In the genomic region with DNA sequence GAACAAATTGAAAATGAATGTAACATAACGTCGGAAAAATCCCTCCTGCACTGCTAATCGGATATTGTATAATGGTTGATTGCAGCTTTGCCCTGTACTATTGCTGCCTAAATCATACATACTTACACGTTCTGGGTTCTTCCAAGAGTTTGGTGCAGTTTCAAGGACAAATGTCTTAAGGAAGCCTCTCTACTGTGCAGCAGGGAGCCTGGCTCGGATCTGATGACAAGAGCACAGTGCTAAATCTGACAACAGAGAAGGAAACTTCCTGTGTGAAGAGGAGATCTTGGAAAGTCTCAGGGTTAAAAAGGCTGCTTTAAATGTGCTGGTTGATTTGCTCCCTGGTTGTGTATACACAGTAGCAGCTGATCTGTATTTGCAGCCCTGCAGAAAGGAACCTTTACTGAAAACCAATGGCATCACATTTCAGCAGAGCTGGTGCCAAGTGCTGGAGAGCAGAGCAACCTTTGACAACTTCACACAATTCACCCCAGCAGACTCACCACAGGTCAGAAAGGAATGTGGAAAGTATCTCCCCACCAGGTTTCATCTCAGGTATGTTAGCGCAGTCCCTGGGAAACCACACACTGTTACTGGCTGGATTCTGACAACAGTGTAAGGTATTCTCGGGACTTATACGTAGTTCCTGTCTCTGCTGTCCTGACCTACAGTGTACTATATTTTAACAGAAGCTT, we compare ENCODE assay signal across 10 cellular contexts.
A peak's percentile ranks its signal among the peaks of the same experiment; 100 is the strongest.
DNase-seq lines count a peak whose midpoint lies in the region; ATAC-seq and TF ChIP-seq lines count a peak whose summit lies in the region.
"Had no signal": no experiment of that assay in that cellular context is flagged by ENCODE, and none has a peak within 500 bp of the region (broad histone marks: within the 10 kb centered on the region; RNA-seq: fewer than 3 reads in every experiment).

No MANE protein-coding gene starts in this region.

- H3K36me3 Mint-ChIP-seq in activated naive CD4-positive, alpha-beta T cell treated with anti-CD3 and anti-CD28 coated beads, Interleukin-2, amount 50 U/mL, for 72 hours: no peaks in the 10 kb centered on the region

- no peak overlapping the region for H3K9ac ChIP-seq in MM.1S (ENCODE audit: low read length)

- intact Hi-C loops in heart left ventricle (cut with DNase I): loop anchor here in 1 of 10 donors (10.0 kb wide), 1 partner anchor 263 kb away; no protein-coding TSS in a partner anchor

- 20 to 35% (median 25%) methylated on average over 8 of the region's 8 CpGs for WGBS in heart left ventricle, 4 donors

- H2AFZ ChIP-seq in MM.1S (ENCODE audit: low read length): no peak overlapping the region

- no peaks in the 10 kb centered on the region for H3K9me2 ChIP-seq in MM.1S (replicated peaks; ENCODE audit: insufficient read depth, low read length)

- no peaks in the 10 kb centered on the region for H3K9me3 ChIP-seq in heart left ventricle
- H3K9me3 ChIP-seq in MM.1S (replicated peaks; ENCODE audit: insufficient read depth, low read length): no peaks in the 10 kb centered on the region

- ATAC-seq in heart left ventricle (peak; percentile 69 to 74 (median 73)), omental fat pad (ENCODE audit: low FRiP score) (no peak)
- no peak for ATAC-seq in activated naive CD4-positive, alpha-beta T cell treated with anti-CD3 and anti-CD28 coated beads, Interleukin-2, amount 50 U/mL, for 72 hours

- H3K79me2 ChIP-seq in MM.1S (ENCODE audit: low read length): no peaks in the 10 kb centered on the region

- H3K9me3 Mint-ChIP-seq in activated naive CD4-positive, alpha-beta T cell treated with anti-CD3 and anti-CD28 coated beads, Interleukin-2, amount 50 U/mL, for 72 hours: peaks cover 5 to 9% of the 10 kb centered on the region in 2 donors

- H3K27me3 ChIP-seq in heart left ventricle: no peaks in the 10 kb centered on the region
- no peaks in the 10 kb centered on the region for H3K27me3 ChIP-seq in MM.1S (replicated peaks; ENCODE audit: insufficient read depth, low read length)

- no peak overlapping the region for H3K27ac Mint-ChIP-seq in activated naive CD4-positive, alpha-beta T cell treated with anti-CD3 and anti-CD28 coated beads, Interleukin-2, amount 50 U/mL, for 72 hours

- H3K36me3 ChIP-seq in heart left ventricle (no peaks in the 10 kb centered on the region), MM.1S (replicated peaks; ENCODE audit: insufficient read depth, low read length) (no peaks in the 10 kb centered on the region)

- peak overlapping the region in 11 of 12 donors; percentile 1 to 54 (median 38) for H3K4me3 ChIP-seq in heart left ventricle
- no peak overlapping the region for H3K4me3 ChIP-seq in MM.1S (ENCODE audit: low read length)

- no peak overlapping the region for H3K4me2 ChIP-seq in MM.1S (ENCODE audit: low read depth, low read length)

- no peak for TF ChIP-seq CTCF in heart left ventricle (IDR thresholded peaks at IDR 0.05)
- TF ChIP-seq CTCF in omental fat pad (IDR thresholded peaks at IDR 0.05): no peak
- no peak for TF ChIP-seq CTCF in MM.1S (IDR thresholded peaks at IDR 0.05; ENCODE audit: low read length)

- DNase-seq in H4 (ENCODE audit: low spot score): peak; percentile 52
- DNase-seq in SHP77 (lab: John Stamatoyannopoulos, UW): peak; percentile 59 to 70
- peak in 1 of 5 donors; percentile 30 for DNase-seq in heart left ventricle
- peak; percentile 60 for DNase-seq in pons (ENCODE audit: low spot score)
- DNase-seq in OCI-M1 (lab: John Stamatoyannopoulos, UW): no peak
- DNase-seq in activated naive CD4-positive, alpha-beta T cell treated with anti-CD3 and anti-CD28 coated beads, Interleukin-2, amount 50 U/mL, for 72 hours (ENCODE audit: low spot score in 2 of 2): no peak
- no peak for DNase-seq in omental fat pad (ENCODE audit: low spot score)
- no peak for DNase-seq in MM.1S
- DNase-seq: central memory CD4-positive, alpha-beta T cell; NCI-H1105 treated with DMSO at 0.1 percent for 48 hours had no signal

- no peaks in the 10 kb centered on the region for H3F3A ChIP-seq in MM.1S (ENCODE audit: insufficient read depth, low read length)

- no peaks in the 10 kb centered on the region for H4K20me1 ChIP-seq in MM.1S (ENCODE audit: insufficient read depth, low read length)

- H3K27ac ChIP-seq in heart left ventricle (peak overlapping the region; percentile 9 to 80 (median 64)), MM.1S (ENCODE audit: low read length) (no peak overlapping the region)

- H3K4me1 ChIP-seq in heart left ventricle (peaks cover 0 to 10% (median 0%) of the 10 kb centered on the region in 12 donors), MM.1S (ENCODE audit: low read length) (no peaks in the 10 kb centered on the region)

- no peak for TF ChIP-seq POLR2A in heart left ventricle (IDR thresholded peaks at IDR 0.05)

Comparison
In these comparisons a context has a peak if more than half of its experiments do, and no peak if none do; other contexts are left out.
1. DNase-seq: peak in H4 (single experiment), SHP77 (2 of 2) and pons (single experiment); none in OCI-M1 (single experiment), activated naive CD4-positive, alpha-beta T cell treated with anti-CD3 and anti-CD28 coated beads, Interleukin-2, amount 50 U/mL, for 72 hours (0 of 2), omental fat pad (single experiment) and MM.1S (single experiment).
2. ATAC-seq: peak in heart left ventricle (4 of 4); none in activated naive CD4-positive, alpha-beta T cell treated with anti-CD3 and anti-CD28 coated beads, Interleukin-2, amount 50 U/mL, for 72 hours (0 of 2) and omental fat pad (single experiment).